Comparison of ENCODE assay signal across 1 cellular context in the genomic region with DNA sequence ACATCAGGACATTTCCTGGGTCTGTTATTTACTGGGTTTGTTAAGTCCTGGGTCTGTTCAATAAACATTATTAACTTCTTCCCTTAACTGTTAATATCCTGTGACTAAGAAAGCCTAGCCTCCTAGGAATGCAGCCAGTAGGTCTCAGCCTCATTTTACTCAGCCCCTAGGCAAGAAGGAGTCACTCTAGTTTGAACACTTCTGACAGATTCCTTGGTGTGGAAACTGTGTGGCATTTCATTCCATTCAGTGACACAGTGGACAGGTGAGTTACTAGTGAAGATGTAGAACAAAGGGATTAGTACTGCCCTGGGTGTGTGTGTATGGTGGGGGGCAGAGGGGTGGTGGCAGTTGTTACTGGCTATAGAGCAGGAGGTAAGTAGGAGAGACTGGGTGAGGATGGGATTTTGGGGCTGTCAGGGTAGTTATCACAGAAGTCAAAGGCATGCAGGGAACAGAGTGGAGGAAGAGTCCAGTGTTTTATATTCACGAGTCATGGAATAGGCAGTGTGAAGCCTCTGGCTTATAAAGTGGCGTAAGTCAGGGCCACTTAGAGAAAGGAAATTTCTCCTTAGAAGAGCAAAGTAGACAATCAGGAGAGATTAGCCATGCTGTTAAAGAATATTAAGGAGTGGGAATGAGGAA.
TF ChIP-seq lines count a peak whose summit lies in the region.

No MANE protein-coding gene starts in this region.

TF ChIP-seq in HCT116, 20 proteins besides CTCF, POLR2A, EP300 and RAD21:
- TF ChIP-seq TCF7L2 (IDR thresholded peaks at IDR 0.05; ENCODE audit: borderline replicate concordance, extremely low read depth, insufficient read depth, insufficient read length) (no peak), JUND (IDR thresholded peaks at IDR 0.05) (peak; percentile 66), FOSL1 (IDR thresholded peaks at IDR 0.05; ENCODE audit: low read depth) (peak; percentile 75), SP1 (IDR thresholded peaks at IDR 0.05; ENCODE audit: low read depth) (peak; percentile 70), SRF (IDR thresholded peaks at IDR 0.05; ENCODE audit: low read depth) (0 out of 2 replicates have a peak, but pooled peaks have one; percentile 37), EZH2phosphoT487 (IDR thresholded peaks at IDR 0.05; ENCODE audit: borderline replicate concordance) (no peak), CBX3 (IDR thresholded peaks at IDR 0.05; ENCODE audit: low read depth) (peak; percentile 45; the same call in 1 of the 2 replicates), SIN3A (IDR thresholded peaks at IDR 0.05; ENCODE audit: low read depth) (peak; percentile 68; the same call in 1 of the 2 replicates)
- TF ChIP-seq, protein P1, sequence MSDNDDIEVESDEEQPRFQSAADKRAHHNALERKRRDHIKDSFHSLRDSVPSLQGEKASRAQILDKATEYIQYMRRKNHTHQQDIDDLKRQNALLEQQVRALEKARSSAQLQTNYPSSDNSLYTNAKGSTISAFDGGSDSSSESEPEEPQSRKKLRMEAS (IDR thresholded peaks at IDR 0.05) = peak; percentile 32; the same call in 1 of the 2 replicates
TF ChIP-seq in HCT116: peak in this region for 7.
